In the genomic region with DNA sequence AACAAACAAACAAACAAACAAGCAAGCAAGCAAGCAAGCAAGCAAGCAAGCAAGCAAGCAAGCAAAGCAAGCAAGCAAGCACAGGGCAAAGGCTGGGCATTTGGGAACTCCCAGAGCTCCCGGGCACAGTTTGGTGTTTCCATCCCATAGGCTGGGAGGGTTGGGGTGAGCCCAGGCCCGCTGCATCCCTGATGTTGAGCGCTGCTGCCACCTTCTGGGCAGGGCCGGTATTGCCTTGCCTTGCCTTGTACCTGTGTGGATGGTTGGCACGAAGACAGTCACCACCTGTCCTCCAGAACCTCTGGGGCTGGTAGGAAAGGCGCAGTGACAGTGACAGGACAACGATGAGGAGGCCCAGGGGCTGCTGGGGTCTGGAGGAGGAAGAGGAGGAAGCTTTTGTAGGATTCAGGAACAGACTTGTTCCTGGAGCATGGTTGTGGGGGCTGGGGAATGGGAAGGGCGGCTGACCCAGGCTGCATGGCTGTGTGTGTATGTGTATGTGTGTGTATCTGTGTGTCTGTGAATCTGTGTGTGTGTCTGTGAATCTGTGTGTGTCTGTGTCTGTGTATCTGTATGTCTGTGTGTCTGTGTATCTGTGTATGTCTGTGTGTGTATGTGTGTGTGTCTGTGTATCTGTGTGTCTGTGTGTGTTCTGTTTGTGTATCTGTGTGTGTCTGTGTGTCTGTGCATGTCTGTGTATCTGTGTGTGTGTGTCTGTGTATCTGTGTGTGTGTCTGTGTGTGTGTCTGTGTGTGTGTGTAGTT, we compare ENCODE assay signal across 9 cellular contexts. TPM values are rescaled to one million over a fixed set of nuclear protein-coding genes. Genes with fewer than 3 reads are reported as not detected.
A peak's percentile ranks its signal among the peaks of the same experiment; 100 is the strongest.
DNase-seq lines count a peak whose midpoint lies in the region; ATAC-seq and TF ChIP-seq lines count a peak whose summit lies in the region.
"Had no signal": no experiment of that assay in that cellular context is flagged by ENCODE, and none has a peak within 500 bp of the region (broad histone marks: within the 10 kb centered on the region; RNA-seq: fewer than 3 reads in every experiment).

No MANE protein-coding gene starts in this region.

- peak; percentile 86 for ATAC-seq in GM21619 (IDR thresholded peaks at IDR 0.05; ENCODE audit: unreplicated experiment)

- CTCF ChIA-PET in RWPE1 (lab: Yijun Ruan, JAX) = interaction anchor here (0.6 to 1.9 kb wide), 29 partner anchors 9 to 279 kb away, joined by 3 to 24 read pairs (median 3); partner anchors contain the start of gene VPS37D

- H3K27ac ChIP-seq in RWPE1 (peak overlapping the region; percentile 55), neutrophil (no peak overlapping the region), testis (no peak overlapping the region)
- H3K27ac ChIP-seq: SK-N-MC had no signal

- H3K9me3 ChIP-seq in neutrophil (no peaks in the 10 kb centered on the region), testis (no peaks in the 10 kb centered on the region)

- DNase-seq in DMS 273 (lab: John Stamatoyannopoulos, UW; ENCODE audit: unreplicated experiment) (peak; percentile 97), LNCaP clone FGC (ENCODE audit: low read depth) (peak; percentile 46), RWPE1 (ENCODE audit: low spot score) (peak; percentile 79), fibroblast of the aortic adventitia (ENCODE audit: low read depth) (peak; percentile 70), testis (peak; percentile 95)
- DNase-seq in activated T-helper 1 cell treated with anti-CD3 and anti-CD28 coated beads, Interleukin-2, amount 50 U/mL, for 16 hours (ENCODE audit: low read depth in 1 of 2, low spot score in 1 of 2) = peak; percentile 82 to 95

- WGBS in testis, 2 donors = 14 to 17% methylated on average over 8 of the region's 8 CpGs

- H3K27me3 ChIP-seq in neutrophil = peaks cover 86% of the 10 kb centered on the region
- H3K27me3 ChIP-seq in testis = no peaks in the 10 kb centered on the region

- TF ChIP-seq CTCF in LNCaP clone FGC (IDR thresholded peaks at IDR 0.05; ENCODE audit: control insufficient read depth, extremely low read depth, insufficient read depth) = peak; percentile 99
- peak; percentile 99 for TF ChIP-seq CTCF in RWPE1 (conservative IDR thresholded peaks at IDR 0.05; ENCODE audit: low read depth)
- TF ChIP-seq CTCF in fibroblast of the aortic adventitia (IDR thresholded peaks at IDR 0.05; ENCODE audit: insufficient read depth, low read length) = peak; percentile 99
- peak; percentile 95 for TF ChIP-seq CTCF in neutrophil (IDR thresholded peaks at IDR 0.05)
- peak; percentile 89 to 94 (median 93) for TF ChIP-seq CTCF in testis (IDR thresholded peaks at IDR 0.05)

- H3K4me3 ChIP-seq in LNCaP clone FGC (ENCODE audit: low read depth, low read length) (no peak overlapping the region), fibroblast of the aortic adventitia (ENCODE audit: low read depth, low read length) (no peak overlapping the region), neutrophil (ENCODE audit: low read depth in 1 of 2, low read length in 1 of 2) (no peak overlapping the region), testis (no peak overlapping the region)
- H3K4me3 ChIP-seq: SK-N-MC had no signal

- H3K36me3 ChIP-seq in neutrophil = no peaks in the 10 kb centered on the region
- no peaks in the 10 kb centered on the region for H3K36me3 ChIP-seq in testis (ENCODE audit: low read depth, missing control alignments)

- TF ChIP-seq POLR2A in testis (IDR thresholded peaks at IDR 0.05) = no peak

- POLR2A ChIA-PET in RWPE1 (lab: Yijun Ruan, JAX; ENCODE audit: low non-redundant PET) = no interaction called here

- intact Hi-C loops in testis (cut with DNase I; ENCODE audit: low total_unique reads) = loop anchor here (5.0 kb wide), 1 partner anchor 119 kb away; no protein-coding TSS in a partner anchor

- H3K4me1 ChIP-seq in neutrophil (ENCODE audit: control insufficient read depth in 1 of 2, insufficient read depth in 1 of 2, low read depth in 1 of 2, low read length in 1 of 2) (peaks cover 0 to 4% of the 10 kb centered on the region in 2 experiments), testis (peaks cover 5% of the 10 kb centered on the region)

RNA-seq across cellular contexts. Expression of gene STX1A, which starts 6.4 kb away (rescaled TPM):
- total RNA-seq in fibroblast of the aortic adventitia (ENCODE audit: low replicate concordance) = 3.6 and 27.9 TPM in 2 replicates
- total RNA-seq in testis = 10 to 100 TPM; 24.7 to 28.2 TPM
- polyA plus RNA-seq in testis (ENCODE audit: insufficient read depth, low read depth, low replicate concordance) = 13.2 TPM

RNA-seq across cellular contexts. Expression of gene ABHD11, which starts 12.7 kb away (rescaled TPM):
- total RNA-seq in fibroblast of the aortic adventitia (ENCODE audit: low replicate concordance) (5.0 and 14.8 TPM in 2 replicates), testis (10 to 100 TPM; 29.0 to 33.1 TPM)
- 21.6 TPM for polyA plus RNA-seq in testis (ENCODE audit: insufficient read depth, low read depth, low replicate concordance)

RNA-seq across cellular contexts. Expression of gene BUD23, which starts 42.5 kb away (rescaled TPM):
- total RNA-seq in fibroblast of the aortic adventitia (ENCODE audit: low replicate concordance) (28.6 and 69.4 TPM in 2 replicates), testis (100 to 1,000 TPM; 241 to 252 TPM)
- polyA plus RNA-seq in testis (ENCODE audit: insufficient read depth, low read depth, low replicate concordance) = 231 TPM

RNA-seq across cellular contexts. Expression of gene DNAJC30, which starts 42.6 kb away (rescaled TPM):
- total RNA-seq in fibroblast of the aortic adventitia (ENCODE audit: low replicate concordance) = 1.9 and 3.4 TPM in 2 replicates
- total RNA-seq in testis = 10 to 100 TPM; 19.7 to 25.0 TPM
- 27.7 TPM for polyA plus RNA-seq in testis (ENCODE audit: insufficient read depth, low read depth, low replicate concordance)

RNA-seq across cellular contexts. Expression of gene CLDN3, which starts 44.2 kb away (rescaled TPM):
- total RNA-seq in fibroblast of the aortic adventitia (ENCODE audit: low replicate concordance) = not detected in 2 replicates
- 1 to 10 TPM; 1.9 to 5.1 TPM for total RNA-seq in testis
- polyA plus RNA-seq in testis (ENCODE audit: insufficient read depth, low read depth, low replicate concordance) = 6.1 TPM

Comparison
In these comparisons a context has a peak if more than half of its experiments do, and no peak if none do; other contexts are left out.
1. DNase-seq: peak in every context shown above with its lines; median percentile 97 in DMS 273; 95 in testis; 88 in activated T-helper 1 cell treated with anti-CD3 and anti-CD28 coated beads, Interleukin-2, amount 50 U/mL, for 16 hours; 79 in RWPE1; 70 in fibroblast of the aortic adventitia; 46 in LNCaP clone FGC.